In the genomic region with DNA sequence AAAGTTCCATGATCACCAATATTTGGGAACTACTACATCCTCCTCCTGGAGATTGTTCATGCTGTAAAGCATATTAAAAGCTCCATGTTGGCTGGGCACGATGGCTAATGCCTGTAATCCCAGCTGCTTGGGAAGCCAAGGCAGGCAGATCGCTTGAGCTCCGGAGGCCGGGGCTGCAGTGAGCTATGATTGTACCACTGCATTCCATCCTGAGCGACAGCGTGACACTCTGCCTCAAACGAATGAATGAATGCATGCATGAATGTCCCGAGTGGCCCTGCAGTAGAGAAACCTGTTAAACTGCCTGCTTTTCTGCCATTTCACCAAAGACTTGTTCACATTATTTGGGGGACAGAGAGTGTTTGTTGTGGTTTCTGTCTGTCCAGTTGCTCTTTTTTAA, we compare ENCODE assay signal across 2 cellular contexts.
TF ChIP-seq lines count a peak whose summit lies in the region.

No MANE protein-coding gene starts in this region.

TF ChIP-seq in GM12878, 131 proteins besides CTCF, POLR2A, EP300 and RAD21:
- no peak for TF ChIP-seq TARDBP (IDR thresholded peaks at IDR 0.05; ENCODE audit: borderline replicate concordance)
- TF ChIP-seq, protein P1, sequence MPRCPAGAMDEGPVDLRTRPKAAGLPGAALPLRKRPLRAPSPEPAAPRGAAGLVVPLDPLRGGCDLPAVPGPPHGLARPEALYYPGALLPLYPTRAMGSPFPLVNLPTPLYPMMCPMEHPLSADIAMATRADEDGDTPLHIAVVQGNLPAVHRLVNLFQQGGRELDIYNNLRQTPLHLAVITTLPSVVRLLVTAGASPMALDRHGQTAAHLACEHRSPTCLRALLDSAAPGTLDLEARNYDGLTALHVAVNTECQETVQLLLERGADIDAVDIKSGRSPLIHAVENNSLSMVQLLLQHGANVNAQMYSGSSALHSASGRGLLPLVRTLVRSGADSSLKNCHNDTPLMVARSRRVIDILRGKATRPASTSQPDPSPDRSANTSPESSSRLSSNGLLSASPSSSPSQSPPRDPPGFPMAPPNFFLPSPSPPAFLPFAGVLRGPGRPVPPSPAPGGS (IDR thresholded peaks at IDR 0.05; ENCODE audit: borderline replicate concordance, insufficient read depth, low read depth, low read length, poor library complexity, severe bottlenecking), result peak; percentile 68

TF ChIP-seq in HEK293T, 16 proteins besides CTCF, POLR2A, EP300 and RAD21:
- TF ChIP-seq SUZ12 (IDR thresholded peaks at IDR 0.05), result no peak
- TF ChIP-seq FOXM1 (IDR thresholded peaks at IDR 0.05; ENCODE audit: borderline replicate concordance), result no peak
- TF ChIP-seq FOXA1 (IDR thresholded peaks at IDR 0.05), result no peak
- TF ChIP-seq LEF1 (IDR thresholded peaks at IDR 0.05; ENCODE audit: borderline replicate concordance), result no peak
- TF ChIP-seq TARDBP (IDR thresholded peaks at IDR 0.05), result no peak
- no peak for TF ChIP-seq BHLHE40 (IDR thresholded peaks at IDR 0.05; ENCODE audit: borderline replicate concordance)
- no peak for TF ChIP-seq ELF4 (IDR thresholded peaks at IDR 0.05)
- no peak for TF ChIP-seq HDGF (IDR thresholded peaks at IDR 0.05; ENCODE audit: borderline replicate concordance)
- no peak for TF ChIP-seq ZNF384 (IDR thresholded peaks at IDR 0.05)
- no peak for TF ChIP-seq SP1 (IDR thresholded peaks at IDR 0.05)
- TF ChIP-seq ARNT (IDR thresholded peaks at IDR 0.05), result no peak
- TF ChIP-seq L3MBTL2 (conservative IDR thresholded peaks at IDR 0.05), result no peak
- TF ChIP-seq, protein P2, sequence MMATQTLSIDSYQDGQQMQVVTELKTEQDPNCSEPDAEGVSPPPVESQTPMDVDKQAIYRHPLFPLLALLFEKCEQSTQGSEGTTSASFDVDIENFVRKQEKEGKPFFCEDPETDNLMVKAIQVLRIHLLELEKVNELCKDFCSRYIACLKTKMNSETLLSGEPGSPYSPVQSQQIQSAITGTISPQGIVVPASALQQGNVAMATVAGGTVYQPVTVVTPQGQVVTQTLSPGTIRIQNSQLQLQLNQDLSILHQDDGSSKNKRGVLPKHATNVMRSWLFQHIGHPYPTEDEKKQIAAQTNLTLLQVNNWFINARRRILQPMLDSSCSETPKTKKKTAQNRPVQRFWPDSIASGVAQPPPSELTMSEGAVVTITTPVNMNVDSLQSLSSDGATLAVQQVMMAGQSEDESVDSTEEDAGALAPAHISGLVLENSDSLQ (IDR thresholded peaks at IDR 0.05), result no peak
- TF ChIP-seq NFRKB (IDR thresholded peaks at IDR 0.05), result no peak
- TF ChIP-seq FOXK2 (IDR thresholded peaks at IDR 0.05), result no peak
